8 cellular contexts compared by ENCODE assay signal in the genomic region with DNA sequence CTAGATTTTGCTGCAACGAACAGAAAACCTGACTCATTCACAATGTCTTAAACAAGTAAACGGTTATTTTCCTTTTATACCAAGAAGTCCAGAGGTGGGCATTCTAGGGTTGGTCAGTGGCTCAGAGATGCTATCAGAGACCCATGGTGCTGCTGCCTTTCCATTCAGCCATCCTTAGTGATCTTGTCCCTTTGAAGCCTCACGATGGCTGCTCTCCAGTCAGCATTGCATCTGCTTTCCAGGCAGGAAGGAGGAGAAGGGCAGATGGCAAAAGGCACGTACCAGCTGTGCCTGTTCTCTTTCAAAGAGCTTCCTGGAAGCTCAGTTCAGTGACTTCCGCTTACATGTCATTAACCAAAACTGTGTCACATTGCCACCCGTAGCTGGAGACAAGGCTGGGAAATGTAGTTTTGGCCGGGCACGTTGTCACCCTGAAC. TPM values are rescaled to one million over a fixed set of nuclear protein-coding genes. Genes with fewer than 3 reads are reported as not detected.
DNase-seq lines count a peak whose midpoint lies in the region; ATAC-seq, FAIRE-seq and TF ChIP-seq lines count a peak whose summit lies in the region.

No MANE protein-coding gene starts in this region.

- no peak for TF ChIP-seq CTCF in pancreas (IDR thresholded peaks at IDR 0.05)

- no peaks in the 10 kb centered on the region for H3K9me3 ChIP-seq in pancreas

- intact Hi-C loops in pancreas (cut with DNase I), result no loop called here

- H3K36me3 ChIP-seq in pancreas, result no peaks in the 10 kb centered on the region

- H3K27me3 ChIP-seq in pancreas, result no peaks in the 10 kb centered on the region

- peak; percentile 86 for ATAC-seq in GM19452 (IDR thresholded peaks at IDR 0.05; ENCODE audit: unreplicated experiment)
- peak; percentile 86 for ATAC-seq in HG03571 (IDR thresholded peaks at IDR 0.05; ENCODE audit: unreplicated experiment)
- peak; percentile 50 to 90 (median 76) for ATAC-seq in pancreas

- H3K27ac ChIP-seq in pancreas, result peak overlapping the region in 2 of 4 donors; percentile 40 to 45

- 50 to 54% methylated on average over 8 of the region's 8 CpGs for WGBS in pancreas, 2 donors

- no peak overlapping the region for H3K4me3 ChIP-seq in pancreas

- no peak for FAIRE-seq in pancreas (lab: Jason Lieb, UNC)

- H3K4me1 ChIP-seq in pancreas, result peaks cover 8 to 28% (median 14%) of the 10 kb centered on the region in 3 donors

- DNase-seq in D341Med (ENCODE audit: low spot score), result peak; percentile 69
- DNase-seq in T-helper 9 cell, result peak; percentile 13
- DNase-seq in dermis blood vessel endothelial cell, result peak; percentile 61
- peak in 2 of 6 donors; percentile 33 to 36 for DNase-seq in pancreas
- no peak for DNase-seq in NCI-H1436 (lab: John Stamatoyannopoulos, UW)
- DNase-seq in HK-2 (ENCODE audit: unreplicated experiment), result no peak

RNA-seq across cellular contexts. Expression of a gene that starts 30.1 kb away (rescaled TPM):
- total RNA-seq in dermis blood vessel endothelial cell (3.9 and 4.6 TPM in 2 replicates), pancreas (10 to 100 TPM; 16.0 to 25.2 (median 17.5) TPM)
- 10 to 100 TPM; 11.4 to 16.3 TPM for polyA plus RNA-seq in pancreas

Comparison
In these comparisons a context has a peak if more than half of its experiments do, and no peak if none do; other contexts are left out.
1. DNase-seq: peak in D341Med (single experiment), T-helper 9 cell (single experiment) and dermis blood vessel endothelial cell (single experiment); none in NCI-H1436 (single experiment) and HK-2 (single experiment).
2. Peak in every context shown above with its lines, with median percentiles within 50 percentile points of each other: ATAC-seq.